Comparison of ENCODE assay signal across 8 cellular contexts in genomic region chr10:73875139-73875475, GRCh38. TPM values are rescaled to one million over a fixed set of nuclear protein-coding genes. Genes with fewer than 3 reads are reported as not detected.
A peak's percentile ranks its signal among the peaks of the same experiment; 100 is the strongest.
DNase-seq lines count a peak whose midpoint lies in the region; ATAC-seq and TF ChIP-seq lines count a peak whose summit lies in the region.

No MANE protein-coding gene starts in this region.

- H3K4me3 ChIP-seq in testis: peak overlapping the region; percentile 69 to 80

- TF ChIP-seq POLR2A in testis (IDR thresholded peaks at IDR 0.05): no peak

- H3K27me3 ChIP-seq in testis: no peaks in the 10 kb centered on the region

- intact Hi-C loops in testis (cut with DNase I; ENCODE audit: low total_unique reads) (no loop called here), posterior vena cava (cut with DNase I) (no loop called here)

- DNase-seq in activated CD4-positive, alpha-beta T cell treated with anti-CD3 and anti-CD28 coated beads for 4 hours: peak; percentile 36 to 42
- DNase-seq in activated CD4-positive, alpha-beta T cell treated with anti-CD3 and anti-CD28 coated beads, Interleukin-2, amount 50 U/mL, for 1 hour: no peak
- peak; percentile 42 to 45 for DNase-seq in activated T-cell treated with anti-CD3 and anti-CD28 coated beads, Interleukin-2, amount 50 U/mL, for 72 hours
- DNase-seq in immature natural killer cell (peak; percentile 74 to 78 (median 77)), testis (no peak), posterior vena cava (ENCODE audit: low spot score) (no peak)

- no peaks in the 10 kb centered on the region for H3K36me3 ChIP-seq in testis (ENCODE audit: low read depth, missing control alignments)

- TF ChIP-seq CTCF in testis (IDR thresholded peaks at IDR 0.05): no peak

- peaks cover 79% of the 10 kb centered on the region for H3K4me1 Mint-ChIP-seq in activated T-cell treated with anti-CD3 and anti-CD28 coated beads, Interleukin-2, amount 50 U/mL, for 72 hours (ENCODE audit: low read depth)
- H3K4me1 Mint-ChIP-seq in immature natural killer cell: peaks cover 50 to 56% of the 10 kb centered on the region in 2 donors

- ATAC-seq in HG03066 (IDR thresholded peaks at IDR 0.05; ENCODE audit: low read depth, unreplicated experiment) (peak; percentile 33), GM18519 (IDR thresholded peaks at IDR 0.05; ENCODE audit: low FRiP score, unreplicated experiment) (no peak)
- peak; percentile 25 to 53 for ATAC-seq in activated T-cell treated with anti-CD3 and anti-CD28 coated beads, Interleukin-2, amount 50 U/mL, for 72 hours (replicated peaks in 1 of 2)

- H3K4me3 Mint-ChIP-seq in activated T-cell treated with anti-CD3 and anti-CD28 coated beads, Interleukin-2, amount 50 U/mL, for 72 hours: peak overlapping the region; percentile 93
- H3K4me3 Mint-ChIP-seq in immature natural killer cell: peak overlapping the region; percentile 82 to 94 (median 86)

- H3K27me3 Mint-ChIP-seq in activated T-cell treated with anti-CD3 and anti-CD28 coated beads, Interleukin-2, amount 50 U/mL, for 72 hours (ENCODE audit: low read depth): no peaks in the 10 kb centered on the region
- peaks cover 0 to 8% (median 5%) of the 10 kb centered on the region in 3 donors for H3K27me3 Mint-ChIP-seq in immature natural killer cell (ENCODE audit: low read depth in 3 of 3)

- peak overlapping the region; percentile 41 for H3K27ac Mint-ChIP-seq in activated T-cell treated with anti-CD3 and anti-CD28 coated beads, Interleukin-2, amount 50 U/mL, for 72 hours
- H3K27ac Mint-ChIP-seq in immature natural killer cell: peak overlapping the region; percentile 59 to 94 (median 84)

- peaks cover 10% of the 10 kb centered on the region for H3K4me1 ChIP-seq in testis

- H3K36me3 Mint-ChIP-seq in activated T-cell treated with anti-CD3 and anti-CD28 coated beads, Interleukin-2, amount 50 U/mL, for 72 hours (ENCODE audit: insufficient read depth in 2 of 2): peaks cover 0 to 3% of the 10 kb centered on the region in 2 donors
- peaks cover 3 to 14% (median 4%) of the 10 kb centered on the region in 3 donors for H3K36me3 Mint-ChIP-seq in immature natural killer cell

- WGBS in testis, 2 donors: 30 to 38% methylated on average over 3 of the region's 3 CpGs

- H3K9me3 ChIP-seq in testis: no peaks in the 10 kb centered on the region

- H3K27ac ChIP-seq in testis: no peak overlapping the region

- H3K9me3 Mint-ChIP-seq in activated T-cell treated with anti-CD3 and anti-CD28 coated beads, Interleukin-2, amount 50 U/mL, for 72 hours: no peaks in the 10 kb centered on the region
- H3K9me3 Mint-ChIP-seq in immature natural killer cell: no peaks in the 10 kb centered on the region

RNA-seq across cellular contexts. Expression of gene CAMK2G, which starts 0.8 kb away (rescaled TPM):
- total RNA-seq in activated T-cell treated with anti-CD3 and anti-CD28 coated beads, Interleukin-2, amount 50 U/mL, for 72 hours: 10 to 100 TPM; 25.0 to 30.3 TPM
- polyA plus RNA-seq in immature natural killer cell (1 to 10 TPM; 4.8 to 5.8 (median 5.0) TPM), testis (ENCODE audit: insufficient read depth, low read depth, low replicate concordance) (16.5 TPM)
- total RNA-seq in testis (10 to 100 TPM; 25.4 to 29.7 TPM), posterior vena cava (10 to 100 TPM; 70.1 to 78.8 TPM)

RNA-seq across cellular contexts. Expression of gene PLAU, which starts 35.8 kb away (rescaled TPM):
- under 1 TPM; 0.43 to 0.44 TPM for total RNA-seq in activated T-cell treated with anti-CD3 and anti-CD28 coated beads, Interleukin-2, amount 50 U/mL, for 72 hours
- under 1 TPM in 1 of 3 donors, not detected in 2; 0.08 TPM for polyA plus RNA-seq in immature natural killer cell
- total RNA-seq in testis: 1 to 10 TPM in 1 of 2 donors, under 1 TPM in 1; 0.87 to 1.7 TPM
- 13.6 TPM for polyA plus RNA-seq in testis (ENCODE audit: insufficient read depth, low read depth, low replicate concordance)
- 10 to 100 TPM; 34.2 to 36.7 TPM for total RNA-seq in posterior vena cava

Comparison
In these comparisons a context has a peak if more than half of its experiments do, and no peak if none do; other contexts are left out.
1. DNase-seq: peak in activated CD4-positive, alpha-beta T cell treated with anti-CD3 and anti-CD28 coated beads for 4 hours (2 of 2), activated T-cell treated with anti-CD3 and anti-CD28 coated beads, Interleukin-2, amount 50 U/mL, for 72 hours (2 of 2) and immature natural killer cell (3 of 3); none in activated CD4-positive, alpha-beta T cell treated with anti-CD3 and anti-CD28 coated beads, Interleukin-2, amount 50 U/mL, for 1 hour (single experiment), testis (single experiment) and posterior vena cava (single experiment).
2. RNA of gene PLAU, which starts 35.8 kb away (total RNA-seq): 34.2 to 36.7 TPM in posterior vena cava; 0.87 to 1.7 TPM in testis and 0.43 to 0.44 TPM in activated T-cell treated with anti-CD3 and anti-CD28 coated beads, Interleukin-2, amount 50 U/mL, for 72 hours; every median in the first group is over 10 times any median in the second.